Comparison of ENCODE assay signal across 1 cellular context in genomic region chr3:32684800-32685603, GRCh38.
TF ChIP-seq lines count a peak whose summit lies in the region.

CNOT10 (plus strand) TSS chr3:32685188; CDS start chr3:32685461, 273 bp downstream.

TF ChIP-seq in K562, 482 proteins besides CTCF, POLR2A, EP300 and RAD21 (continued from another document and continues in another):
- TF ChIP-seq ZMIZ1 (IDR thresholded peaks at IDR 0.05; ENCODE audit: low read depth in 2 of 2, low read length in 2 of 2) (peak in 1 of 2 experiments; percentile 39; a peak in 1 of 4 replicates), CREBBP (IDR thresholded peaks at IDR 0.05; ENCODE audit: low read depth, low read length) (no peak), ZBTB2 (IDR thresholded peaks at IDR 0.05) (peak; percentile 90), MBD1 (CRISPR knock-in tag; IDR thresholded peaks at IDR 0.05) (no peak), TFE3 (CRISPR knock-in tag; IDR thresholded peaks at IDR 0.05) (peak; percentile 10; the same call in 1 of the 2 replicates), NFE2L1 (tag; IDR thresholded peaks at IDR 0.05; ENCODE audit: borderline replicate concordance, low read depth) (no peak), ATF1 (CRISPR knock-in tag; IDR thresholded peaks at IDR 0.05) (no peak), ATF1 (tag; IDR thresholded peaks at IDR 0.05) (peak; percentile 94), MBD2 (IDR thresholded peaks at IDR 0.05; ENCODE audit: borderline replicate concordance, low read depth) (peak; percentile 92), RFX7 (CRISPR knock-in tag; IDR thresholded peaks at IDR 0.05) (no peak), RBM14 (IDR thresholded peaks at IDR 0.05; ENCODE audit: borderline replicate concordance, insufficient read depth, low read depth, low read length) (no peak), MTF1 (CRISPR knock-in tag; IDR thresholded peaks at IDR 0.05; ENCODE audit: borderline replicate concordance) (no peak), ERF (CRISPR knock-in tag; IDR thresholded peaks at IDR 0.05) (no peak), POLR2H (tag; IDR thresholded peaks at IDR 0.05; ENCODE audit: low read depth) (peak; percentile 62), TCF3 (CRISPR knock-in tag; IDR thresholded peaks at IDR 0.05) (peak; percentile 14; the same call in 1 of the 2 replicates), ESRRA (IDR thresholded peaks at IDR 0.05; ENCODE audit: borderline replicate concordance, low read depth) (peak; percentile 66), PRPF4 (IDR thresholded peaks at IDR 0.05; ENCODE audit: insufficient read depth, low read depth, low read length, poor library complexity, severe bottlenecking) (no peak), TSC22D4 (tag; IDR thresholded peaks at IDR 0.05) (no peak), ZBTB8A (IDR thresholded peaks at IDR 0.05; ENCODE audit: partially characterized antibody) (no peak), NBN (IDR thresholded peaks at IDR 0.05; ENCODE audit: low read depth) (peak; percentile 71; the same call in 1 of the 2 replicates), ZNF79 (CRISPR knock-in tag; IDR thresholded peaks at IDR 0.05; ENCODE audit: low read depth) (no peak), SMARCB1 (IDR thresholded peaks at IDR 0.05; ENCODE audit: insufficient read length, low read depth) (no peak), MIER1 (IDR thresholded peaks at IDR 0.05; ENCODE audit: low read depth) (no peak), CHD4 (IDR thresholded peaks at IDR 0.05; ENCODE audit: insufficient read depth, insufficient replicate concordance, low read depth, low read length, poor library complexity, severe bottlenecking) (no peak), MEIS2 (IDR thresholded peaks at IDR 0.05; ENCODE audit: partially characterized antibody) (peak; percentile 47), JUNB (CRISPR knock-in tag; conservative IDR thresholded peaks at IDR 0.05) (no peak), MYBL2 (IDR thresholded peaks at IDR 0.05; ENCODE audit: low read depth) (peak; percentile 78; the same call in 1 of the 2 replicates), MYBL2 (CRISPR knock-in tag; IDR thresholded peaks at IDR 0.05; ENCODE audit: borderline replicate concordance) (no peak), SRF (CRISPR knock-in tag; IDR thresholded peaks at IDR 0.05) (no peak; a peak in 1 of 4 replicates), THRAP3 (IDR thresholded peaks at IDR 0.05; ENCODE audit: borderline replicate concordance) (no peak), POLR2G (IDR thresholded peaks at IDR 0.05; ENCODE audit: low read depth, low read length) (peak; percentile 93), ZNF41 (CRISPR knock-in tag; conservative IDR thresholded peaks at IDR 0.05) (no peak; the same call in 1 of the 2 replicates), EGR1 (conservative IDR thresholded peaks at IDR 0.05) (peak; percentile 84), CBX3 (IDR thresholded peaks at IDR 0.05; ENCODE audit: borderline replicate concordance in 1 of 2, low read length in 2 of 2) (no peak), AFF4 (CRISPR knock-in tag; IDR thresholded peaks at IDR 0.05) (no peak), E2F8 (IDR thresholded peaks at IDR 0.05; ENCODE audit: low read depth, partially characterized antibody) (peak; percentile 94), CXXC5 (CRISPR knock-in tag; IDR thresholded peaks at IDR 0.05) (peak; percentile 95), ELK1 (CRISPR knock-in tag; IDR thresholded peaks at IDR 0.05) (no peak), THRB (CRISPR knock-in tag; conservative IDR thresholded peaks at IDR 0.05) (no peak), JUN (IDR thresholded peaks at IDR 0.05; ENCODE audit: borderline replicate concordance, low read depth, low read length) (no peak; the same call in 1 of the 2 replicates), JUN (CRISPR knock-in tag; IDR thresholded peaks at IDR 0.05; ENCODE audit: borderline replicate concordance) (no peak), SREBF1 (IDR thresholded peaks at IDR 0.05; ENCODE audit: borderline replicate concordance, low read depth, low read length) (0 out of 2 replicates have a peak, but pooled peaks have one; percentile 20), ZBTB7A (IDR thresholded peaks at IDR 0.05; ENCODE audit: borderline replicate concordance, control insufficient read depth, low read depth, low read length) (no peak; the same call in 1 of the 2 replicates), CEBPB (tag; IDR thresholded peaks at IDR 0.05) (peak; percentile 54), HOXB6 (CRISPR knock-in tag; IDR thresholded peaks at IDR 0.05; ENCODE audit: borderline replicate concordance) (no peak), ZNF695 (CRISPR knock-in tag; IDR thresholded peaks at IDR 0.05) (no peak), TFAP4 (CRISPR knock-in tag; IDR thresholded peaks at IDR 0.05; ENCODE audit: borderline replicate concordance) (peak; percentile 90; the same call in 1 of the 2 replicates)
